ENCODE assay signal across 1 cellular context in genomic region chr1:56566040-56566774, GRCh38.
TF ChIP-seq lines count a peak whose summit lies in the region.

No MANE protein-coding gene starts in this region.

TF ChIP-seq in GM12878, 131 proteins besides CTCF, POLR2A, EP300 and RAD21 (continued from another document):
- no peak for TF ChIP-seq E4F1 (IDR thresholded peaks at IDR 0.05; ENCODE audit: borderline replicate concordance, partially characterized antibody)
TF ChIP-seq in GM12878: peak in this region for 1.
